15 cellular contexts compared by ENCODE assay signal in genomic region chr6:99836471-99836870, GRCh38.
"Had no signal": no experiment of that assay in that cellular context is flagged by ENCODE, and none has a peak within 500 bp of the region (broad histone marks: within the 10 kb centered on the region; RNA-seq: fewer than 3 reads in every experiment).

No MANE protein-coding gene starts in this region.

- H3K9me3 Mint-ChIP-seq: activated CD4-positive, alpha-beta memory T cell treated with anti-CD3 and anti-CD28 coated beads, Interleukin-2, amount 10 ng/mL, durations not matched to agents 7 days and 5 days; activated naive CD4-positive, alpha-beta T cell treated with anti-CD3 and anti-CD28 coated beads, Interleukin-2, amount 50 U/mL, for 72 hours; T-cell had no signal

- H3K4me1 Mint-ChIP-seq: activated CD4-positive, alpha-beta memory T cell treated with anti-CD3 and anti-CD28 coated beads, Interleukin-2, amount 10 ng/mL, durations not matched to agents 7 days and 5 days; naive thymus-derived CD8-positive, alpha-beta T cell; T-cell had no signal

- H3K4me3 Mint-ChIP-seq: activated CD4-positive, alpha-beta memory T cell treated with anti-CD3 and anti-CD28 coated beads, Interleukin-2, amount 10 ng/mL, durations not matched to agents 7 days and 5 days; naive thymus-derived CD8-positive, alpha-beta T cell; T-cell had no signal

- ATAC-seq: activated naive CD4-positive, alpha-beta T cell treated with anti-CD3 and anti-CD28 coated beads, Interleukin-2, amount 50 U/mL, for 72 hours; gastroesophageal sphincter; left lobe of liver; naive thymus-derived CD8-positive, alpha-beta T cell; T-cell had no signal

- H3K4me1 ChIP-seq: gastroesophageal sphincter had no signal

- H3K4me3 ChIP-seq: gastroesophageal sphincter, thoracic aorta had no signal

- H3K36me3 Mint-ChIP-seq: activated naive CD4-positive, alpha-beta T cell treated with anti-CD3 and anti-CD28 coated beads, Interleukin-2, amount 50 U/mL, for 72 hours; naive thymus-derived CD8-positive, alpha-beta T cell; T-cell had no signal

- H3K36me3 ChIP-seq: gastroesophageal sphincter, thoracic aorta, WERI-Rb-1 had no signal

- H3K27ac ChIP-seq: gastroesophageal sphincter, thoracic aorta, WERI-Rb-1 had no signal

- DNase-seq: activated CD4-positive, alpha-beta memory T cell treated with anti-CD3 and anti-CD28 coated beads, Interleukin-2, amount 10 ng/mL, durations not matched to agents 7 days and 5 days; activated effector memory CD4-positive, alpha-beta T cell treated with anti-CD3 and anti-CD28 coated beads, Interleukin-2, amount 50 U/mL, for 16 hours; activated T-cell treated with anti-CD3 and anti-CD28 coated beads, Interleukin-2, amount 50 U/mL, for 48 hours; caudate nucleus; naive thymus-derived CD8-positive, alpha-beta T cell; stimulated activated CD4-positive, alpha-beta T cell treated with anti-CD3 and anti-CD28 coated beads, Interleukin-1b, Interleukin-23, amount 100 ng/mL, for 48 hours; T-cell; T1000; WERI-Rb-1 had no signal

- H3K27ac Mint-ChIP-seq: activated CD4-positive, alpha-beta memory T cell treated with anti-CD3 and anti-CD28 coated beads, Interleukin-2, amount 10 ng/mL, durations not matched to agents 7 days and 5 days; activated naive CD4-positive, alpha-beta T cell treated with anti-CD3 and anti-CD28 coated beads, Interleukin-2, amount 50 U/mL, for 72 hours; naive thymus-derived CD8-positive, alpha-beta T cell; T-cell had no signal

- FAIRE-seq: colon, endometrium had no signal

- H3K9me3 ChIP-seq: gastroesophageal sphincter, thoracic aorta had no signal
